8 cellular contexts compared by ENCODE assay signal in the genomic region with DNA sequence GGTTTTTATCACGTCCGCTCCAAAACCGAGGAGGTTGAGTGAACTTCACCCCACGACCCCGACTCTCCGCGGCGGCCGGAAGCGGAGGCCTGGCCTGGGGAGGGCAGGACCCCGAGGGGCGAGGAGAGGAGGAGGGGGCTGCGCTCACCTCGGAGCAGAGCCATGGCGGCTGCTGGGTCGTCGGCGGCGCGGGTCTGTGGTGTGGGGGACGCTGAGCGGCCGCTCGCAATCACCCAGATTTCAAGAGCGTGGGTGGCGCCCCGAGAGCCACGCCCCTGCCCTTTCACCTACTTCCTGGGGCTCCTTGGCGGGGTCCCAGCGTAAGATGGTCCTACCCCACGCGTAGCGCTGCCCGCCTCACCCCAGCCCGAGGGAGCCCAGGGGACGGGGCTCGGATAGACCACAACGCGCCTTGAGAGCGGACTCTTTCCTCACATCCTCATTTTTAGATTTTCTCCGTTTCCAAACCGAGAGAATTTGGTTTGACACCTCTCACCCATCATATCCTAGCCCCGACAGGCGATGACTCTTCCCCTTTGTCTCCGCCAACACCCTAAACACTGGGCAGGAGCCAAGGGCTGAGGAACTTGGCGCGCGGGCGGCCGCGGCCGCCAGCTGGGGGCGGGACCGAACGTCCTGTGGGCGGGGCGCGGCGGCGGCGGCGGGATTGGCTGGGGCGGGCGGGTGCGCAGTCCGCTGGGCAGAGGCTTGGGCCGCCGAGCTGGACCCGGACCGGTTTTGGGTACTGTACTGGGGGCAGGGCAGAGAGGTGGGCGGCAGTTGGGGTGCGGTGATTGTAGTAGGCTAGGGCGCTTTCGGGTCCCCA. TPM values are rescaled to one million over a fixed set of nuclear protein-coding genes. Genes with fewer than 3 reads are reported as not detected.
DNase-seq lines count a peak whose midpoint lies in the region; ATAC-seq and TF ChIP-seq lines count a peak whose summit lies in the region.

A gene with protein sequence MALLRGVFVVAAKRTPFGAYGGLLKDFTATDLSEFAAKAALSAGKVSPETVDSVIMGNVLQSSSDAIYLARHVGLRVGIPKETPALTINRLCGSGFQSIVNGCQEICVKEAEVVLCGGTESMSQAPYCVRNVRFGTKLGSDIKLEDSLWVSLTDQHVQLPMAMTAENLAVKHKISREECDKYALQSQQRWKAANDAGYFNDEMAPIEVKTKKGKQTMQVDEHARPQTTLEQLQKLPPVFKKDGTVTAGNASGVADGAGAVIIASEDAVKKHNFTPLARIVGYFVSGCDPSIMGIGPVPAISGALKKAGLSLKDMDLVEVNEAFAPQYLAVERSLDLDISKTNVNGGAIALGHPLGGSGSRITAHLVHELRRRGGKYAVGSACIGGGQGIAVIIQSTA (minus strand): TSS at position 213 of the 826 bp plus-strand sequence. CDS start 49 bp downstream, at position 164.

- H3K4me3 ChIP-seq in HUES48 (ENCODE audit: low read depth, low read length) (peak within 1 kb of the TSS; percentile 84), epithelial cell of esophagus (ENCODE audit: low read length) (peak within 1 kb of the TSS; percentile 87)

- no peaks in the 10 kb centered on the region for H3K27me3 ChIP-seq in HUES48 (ENCODE audit: control insufficient read depth, insufficient read depth, low read length)

- H3K9me3 ChIP-seq in HUES48 (ENCODE audit: control insufficient read depth, insufficient read depth, low read length), result peaks cover 10% of the 10 kb centered on the region

- peak; percentile 77 for ATAC-seq in GM21423 (IDR thresholded peaks at IDR 0.05; ENCODE audit: unreplicated experiment)

- no peak for TF ChIP-seq CTCF in epithelial cell of esophagus (IDR thresholded peaks at IDR 0.05; ENCODE audit: insufficient read depth, low read depth, low read length, missing control alignments)

- peak within 1 kb of the TSS; percentile 98 for H3K27ac ChIP-seq in HUES48 (ENCODE audit: low read depth, low read length)

- peak within 1 kb of the TSS; percentile 77 for H3K9ac ChIP-seq in HUES48 (ENCODE audit: low read depth, low read length)

- H3K4me1 ChIP-seq in HUES48 (ENCODE audit: control insufficient read depth, insufficient read depth, low read length), result peaks cover 20% of the 10 kb centered on the region

- no peaks in the 10 kb centered on the region; the same call in 1 of the 2 replicates for H3K36me3 ChIP-seq in HUES48 (ENCODE audit: control insufficient read depth, insufficient read depth, low read length)

- peak; percentile 96 for DNase-seq in D341Med (ENCODE audit: low spot score)
- peak; percentile 87 for DNase-seq in OCI-M1 (lab: John Stamatoyannopoulos, UW)
- DNase-seq in activated T-cell treated with anti-CD3 and anti-CD28 coated beads for 24 hours (ENCODE audit: low read depth), result peak; percentile 80
- peak; percentile 94 for DNase-seq in epithelial cell of esophagus (ENCODE audit: low read depth)
- DNase-seq in mucosa of gallbladder (ENCODE audit: low spot score), result peak; percentile 92
- DNase-seq in stimulated activated CD8-positive, alpha-beta memory T cell treated with anti-CD3 and anti-CD28 coated beads, Interleukin-4, amount 100 ng/mL, for 48 hours, result peak; percentile 90

RNA-seq across cellular contexts. Expression of the gene that starts here (rescaled TPM):
- total RNA-seq in mucosa of gallbladder, result 84.2 TPM

Comparison
In these comparisons a context has a peak if more than half of its experiments do, and no peak if none do; other contexts are left out.
1. Peak in every context shown above with its lines: DNase-seq, ATAC-seq, H3K4me3 ChIP-seq and H3K27ac ChIP-seq.